In genomic region chr20:50992336-50992732, GRCh38 we compare ENCODE assay signal across 11 cellular contexts. TPM values are rescaled to one million over a fixed set of nuclear protein-coding genes. Genes with fewer than 3 reads are reported as not detected.
A peak's percentile ranks its signal among the peaks of the same experiment; 100 is the strongest.
DNase-seq lines count a peak whose midpoint lies in the region; ATAC-seq, FAIRE-seq and TF ChIP-seq lines count a peak whose summit lies in the region.
"Had no signal": no experiment of that assay in that cellular context is flagged by ENCODE, and none has a peak within 500 bp of the region (broad histone marks: within the 10 kb centered on the region; RNA-seq: fewer than 3 reads in every experiment).

No MANE protein-coding gene starts in this region.

- H2AFZ ChIP-seq in K562 (ENCODE audit: low read depth, low read length), result 0 out of 2 replicates have a peak overlapping the region, but pooled peaks have one; percentile 42

- CTCF ChIA-PET in K562 (lab: Yijun Ruan, JAX; ENCODE audit: low intra/inter-chr PET ratio), result interaction anchor here (0.6 to 0.8 kb wide), 4 partner anchors 18 to 632 kb away, joined by 3 read pairs; no protein-coding TSS in a partner anchor

- DNase-seq in K562 (ENCODE audit: extremely low read depth in 1 of 4, low spot score in 3 of 4) (no peak), type B pancreatic cell (ENCODE audit: extremely low spot score, unreplicated experiment) (no peak), GM10266 (ENCODE audit: extremely low spot score) (no peak), superior temporal gyrus (ENCODE audit: extremely low spot score) (no peak)
- DNase-seq: DMS79 treated with DMSO at 0.1 percent for 48 hours had no signal

- FAIRE-seq in K562 (lab: Jason Lieb, UNC), result no peak

- no peak for TF ChIP-seq POLR2A in K562 (conservative IDR thresholded peaks at IDR 0.05)

- no peaks in the 10 kb centered on the region for H3K79me2 ChIP-seq in K562 (ENCODE audit: control insufficient read depth, insufficient read depth, low read length)

- in situ Hi-C loops in K562 (cut with MboI), result loop anchor here (25.0 kb wide), 1 partner anchor 1095 kb away; no protein-coding TSS in a partner anchor

- peak overlapping the region; percentile 41; the same call in 1 of the 2 replicates for H3K4me2 ChIP-seq in K562 (ENCODE audit: insufficient read depth, low read length)

- H3K4me1 ChIP-seq in HUES48 (ENCODE audit: control insufficient read depth, insufficient read depth, low read length), result peaks cover 11% of the 10 kb centered on the region
- 0 out of 5 replicates have a peak, but pooled peaks cover 0 to 5% of the 10 kb centered on the region in 2 experiments for H3K4me1 ChIP-seq in K562 (replicated peaks in 1 of 2; ENCODE audit: control insufficient read depth in 2 of 2, insufficient read depth in 2 of 2, low read length in 2 of 2)

- H4K20me1 ChIP-seq in K562 (replicated peaks; ENCODE audit: control insufficient read depth, insufficient read depth, low read length), result no peaks in the 10 kb centered on the region; the same call in 1 of the 2 replicates

- no peak overlapping the region for H3K4me3 Mint-ChIP-seq in type B pancreatic cell
- H3K4me3 Mint-ChIP-seq: activated CD8-positive, alpha-beta memory T cell treated with anti-CD3 and anti-CD28 coated beads, Interleukin-2, amount 10 ng/mL, durations not matched to agents 7 days and 5 days had no signal

- H3K27ac Mint-ChIP-seq in type B pancreatic cell, result peak overlapping the region; percentile 88
- H3K27ac Mint-ChIP-seq: activated CD8-positive, alpha-beta memory T cell treated with anti-CD3 and anti-CD28 coated beads, Interleukin-2, amount 10 ng/mL, durations not matched to agents 7 days and 5 days had no signal

- peaks cover 3% of the 10 kb centered on the region for H3K27me3 Mint-ChIP-seq in type B pancreatic cell

- peak overlapping the region; percentile 19; the same call in 1 of the 2 replicates for H3K9ac ChIP-seq in HUES48 (ENCODE audit: low read depth, low read length)
- no peak overlapping the region for H3K9ac ChIP-seq in K562 (ENCODE audit: insufficient read depth in 1 of 2, low read depth in 2 of 2, low read length in 2 of 2)

- TF ChIP-seq EP300 in K562 (IDR thresholded peaks at IDR 0.05; ENCODE audit: low read length), result no peak

- POLR2A ChIA-PET in K562 (lab: Yijun Ruan, JAX), result interaction anchor here (0.6 to 2.0 kb wide), 4 partner anchors 11 to 320 kb away, joined by 3 to 4 read pairs (median 3); no protein-coding TSS in a partner anchor

- H3K9me3 ChIP-seq in HUES48 (ENCODE audit: control insufficient read depth, insufficient read depth, low read length) (no peaks in the 10 kb centered on the region; the same call in 1 of the 2 replicates), K562 (replicated peaks; ENCODE audit: control insufficient read depth, insufficient read depth, low read depth, low read length) (no peaks in the 10 kb centered on the region), iPS-18c (ENCODE audit: control insufficient read depth, insufficient read depth, low read length) (no peaks in the 10 kb centered on the region)
- H3K9me3 ChIP-seq: right atrium auricular region, testis had no signal

- no peaks in the 10 kb centered on the region for H3K36me3 Mint-ChIP-seq in type B pancreatic cell
- H3K36me3 Mint-ChIP-seq: activated CD8-positive, alpha-beta memory T cell treated with anti-CD3 and anti-CD28 coated beads, Interleukin-2, amount 10 ng/mL, durations not matched to agents 7 days and 5 days had no signal

- H3K4me3 ChIP-seq in HUES48 (ENCODE audit: low read depth, low read length) (peak overlapping the region; percentile 6; the same call in 1 of the 2 replicates), K562 (no peak overlapping the region), iPS-18c (ENCODE audit: insufficient read depth, low read depth, low read length) (peak overlapping the region; percentile 22)
- H3K4me3 ChIP-seq: right atrium auricular region, testis had no signal

- H3K27me3 ChIP-seq in HUES48 (ENCODE audit: control insufficient read depth, insufficient read depth, low read length) (no peaks in the 10 kb centered on the region), K562 (ENCODE audit: control insufficient read depth in 2 of 2, insufficient read depth in 2 of 2, low read length in 2 of 2) (peaks cover 12 to 35% of the 10 kb centered on the region in 2 experiments; a peak in 4 of 5 replicates)
- H3K27me3 ChIP-seq: right atrium auricular region, testis had no signal

- H3K27ac ChIP-seq in HUES48 (ENCODE audit: low read depth, low read length) (peak overlapping the region; percentile 91), K562 (ENCODE audit: extremely low read depth, low read depth, low read length) (no peak overlapping the region)
- H3K27ac ChIP-seq: right atrium auricular region, testis had no signal

- TF ChIP-seq CTCF in K562 (IDR thresholded peaks at IDR 0.05 in 2 of 3, conservative IDR thresholded peaks at IDR 0.05 in 1 of 3; ENCODE audit: insufficient read depth in 2 of 3, low read depth in 1 of 3, low read length in 3 of 3) (no peak), type B pancreatic cell (conservative IDR thresholded peaks at IDR 0.05) (no peak), GM10266 (IDR thresholded peaks at IDR 0.05; ENCODE audit: control insufficient read depth, insufficient read depth, low read depth, missing control alignments) (no peak)

- 40% methylated on average over 4 of the region's 4 CpGs for WGBS in K562 (ENCODE audit: insufficient coverage, low coverage, missing lambda C conversion rate)

- H3K36me3 ChIP-seq in HUES48 (ENCODE audit: control insufficient read depth, insufficient read depth, low read length) (no peaks in the 10 kb centered on the region), K562 (ENCODE audit: control insufficient read depth, insufficient read depth, low read length) (no peaks in the 10 kb centered on the region)
- H3K36me3 ChIP-seq: right atrium auricular region had no signal

- no peaks in the 10 kb centered on the region for H3K9me1 ChIP-seq in K562 (ENCODE audit: control insufficient read depth, insufficient read depth, low read length)

- BruUV-seq in K562 (replicated peaks; lab: Mats Ljungman, UMichigan), result no TSS peak

- ATAC-seq in K562, result no peak
- no peak for ATAC-seq in HG02852 (IDR thresholded peaks at IDR 0.05; ENCODE audit: unreplicated experiment)

- H3K4me1 Mint-ChIP-seq in type B pancreatic cell (ENCODE audit: unreplicated experiment), result peaks cover 19% of the 10 kb centered on the region

- intact Hi-C loops in K562 (cut with micrococcal nuclease), result loop anchor here (5.0 kb wide), 1 partner anchor 230 kb away; no protein-coding TSS in a partner anchor

- H3K9me3 Mint-ChIP-seq in type B pancreatic cell, result peaks cover 4% of the 10 kb centered on the region

- TF ChIP-seq RAD21 in K562 (CRISPR knock-in tag; conservative IDR thresholded peaks at IDR 0.05 in 1 of 2, IDR thresholded peaks at IDR 0.05 in 1 of 2), result no peak

RNA-seq across cellular contexts. Expression of gene KCNG1, which starts 30.6 kb away (rescaled TPM):
- 0.21 and 0.25 TPM in 2 replicates for total RNA-seq in K562 (2011; cell fraction: chromatin; rRNA removed; ENCODE audit: low replicate concordance)
- total RNA-seq in K562 (2011; cell fraction: nucleolus; rRNA removed), result not detected in 2 replicates
- total RNA-seq in K562 (2011; cell fraction: nucleoplasm; rRNA removed), result 0.44 and 0.69 TPM in 2 replicates
- total RNA-seq in K562 (2014; rRNA removed) (0.09 and 0.94 TPM in 2 replicates), K562 (2014; rRNA removed; fragmentation: Illumina TruSeq; extraction: Trizol) (0.26 and 0.33 TPM in 2 replicates), K562 (2015; rRNA removed; fragmentation: Illumina TruSeq; extraction: Trizol) (0.11 and 0.22 TPM in 2 replicates), K562 (2021) (0.76 and 1.5 TPM in 2 replicates), type B pancreatic cell (ENCODE audit: low replicate concordance) (78.8 and 238 TPM in 2 replicates)
- polyA plus RNA-seq in K562 (2011; rRNA removed) (not detected in 2 replicates), K562 (2014; fragmentation: Illumina TruSeq; extraction: Trizol) (0.12 and 0.29 TPM in 2 replicates), K562 (2014; fragmentation: Nextera tagmentation; extraction: Ambion mirVana) (under 1 TPM in 1 of 2 experiments, not detected in 1; 0.06 TPM), K562 (2014; rRNA removed) (1.5 TPM in 2 replicates)
- polyA plus RNA-seq in K562 (2011; cell fraction: cytosol; rRNA removed), result 0.03 and 0.12 TPM in 2 replicates
- polyA plus RNA-seq in K562 (2011; cell fraction: nucleus; rRNA removed), result 0.11 TPM in 1 of 2 replicates, not detected in the other
- polyA plus RNA-seq in K562 (2012), result 0.52 and 13.7 TPM in 2 replicates
- polyA minus RNA-seq in K562 (2011; rRNA and poly(A)+ RNA removed), result not detected in 2 replicates
- polyA minus RNA-seq in K562 (2011; cell fraction: cytosol; rRNA and poly(A)+ RNA removed), result not detected in 2 replicates
- not detected in 2 replicates for polyA minus RNA-seq in K562 (2011; cell fraction: nucleus; rRNA and poly(A)+ RNA removed)

RNA-seq across cellular contexts. Expression of gene MOCS3, which starts 33.7 kb away (rescaled TPM):
- total RNA-seq in K562 (2011; cell fraction: chromatin; rRNA removed; ENCODE audit: low replicate concordance), result 5.6 and 8.5 TPM in 2 replicates
- 13.2 and 15.8 TPM in 2 replicates for total RNA-seq in K562 (2011; cell fraction: nucleolus; rRNA removed)
- total RNA-seq in K562 (2011; cell fraction: nucleoplasm; rRNA removed), result 10.8 and 11.0 TPM in 2 replicates
- total RNA-seq in K562 (2014; rRNA removed) (5.1 and 6.5 TPM in 2 replicates), K562 (2014; rRNA removed; fragmentation: Illumina TruSeq; extraction: Trizol) (4.4 TPM in 2 replicates), K562 (2015; rRNA removed; fragmentation: Illumina TruSeq; extraction: Trizol) (4.6 and 4.7 TPM in 2 replicates), K562 (2021) (5.6 and 6.2 TPM in 2 replicates), type B pancreatic cell (ENCODE audit: low replicate concordance) (7.4 and 8.2 TPM in 2 replicates)
- polyA plus RNA-seq in K562 (2011; rRNA removed) (2.6 and 2.9 TPM in 2 replicates), K562 (2014; fragmentation: Illumina TruSeq; extraction: Trizol) (2.8 and 3.3 TPM in 2 replicates), K562 (2014; fragmentation: Nextera tagmentation; extraction: Ambion mirVana) (1 to 10 TPM in 1 of 2 experiments, under 1 TPM in 1; 0.70 to 1.0 TPM), K562 (2014; rRNA removed) (2.9 and 3.1 TPM in 2 replicates)
- polyA plus RNA-seq in K562 (2011; cell fraction: cytosol; rRNA removed), result 3.1 and 8.1 TPM in 2 replicates
- polyA plus RNA-seq in K562 (2011; cell fraction: nucleus; rRNA removed), result 1.6 and 2.1 TPM in 2 replicates
- 2.8 and 4.0 TPM in 2 replicates for polyA plus RNA-seq in K562 (2012)
- 5.1 and 6.5 TPM in 2 replicates for polyA minus RNA-seq in K562 (2011; rRNA and poly(A)+ RNA removed)
- 3.4 and 5.0 TPM in 2 replicates for polyA minus RNA-seq in K562 (2011; cell fraction: cytosol; rRNA and poly(A)+ RNA removed)
- 6.1 and 7.7 TPM in 2 replicates for polyA minus RNA-seq in K562 (2011; cell fraction: nucleus; rRNA and poly(A)+ RNA removed)

RNA-seq across cellular contexts. Expression of gene DPM1, which starts 34.0 kb away (rescaled TPM):
- 27.3 and 28.7 TPM in 2 replicates for total RNA-seq in K562 (2011; cell fraction: chromatin; rRNA removed; ENCODE audit: low replicate concordance)
- total RNA-seq in K562 (2011; cell fraction: nucleolus; rRNA removed), result 26.3 and 26.7 TPM in 2 replicates
- 21.8 and 29.6 TPM in 2 replicates for total RNA-seq in K562 (2011; cell fraction: nucleoplasm; rRNA removed)
- total RNA-seq in K562 (2014; rRNA removed), result 83.7 and 105 TPM in 2 replicates
- total RNA-seq in K562 (2014; rRNA removed; fragmentation: Illumina TruSeq; extraction: Trizol), result 163 and 167 TPM in 2 replicates
- total RNA-seq in K562 (2015; rRNA removed; fragmentation: Illumina TruSeq; extraction: Trizol), result 123 and 133 TPM in 2 replicates
- 75.2 and 81.4 TPM in 2 replicates for total RNA-seq in K562 (2021)
- polyA plus RNA-seq in K562 (2011; rRNA removed), result 70.3 and 109 TPM in 2 replicates
- 27.3 and 58.0 TPM in 2 replicates for polyA plus RNA-seq in K562 (2011; cell fraction: cytosol; rRNA removed)
- polyA plus RNA-seq in K562 (2011; cell fraction: nucleus; rRNA removed), result 23.6 and 46.5 TPM in 2 replicates
- polyA plus RNA-seq in K562 (2012), result 60.2 and 99.7 TPM in 2 replicates
- polyA plus RNA-seq in K562 (2014; fragmentation: Illumina TruSeq; extraction: Trizol), result 131 and 153 TPM in 2 replicates
- polyA plus RNA-seq in K562 (2014; fragmentation: Nextera tagmentation; extraction: Ambion mirVana), result 100 to 1,000 TPM; 185 to 190 TPM
- polyA plus RNA-seq in K562 (2014; rRNA removed), result 163 and 186 TPM in 2 replicates
- 43.3 and 44.4 TPM in 2 replicates for polyA minus RNA-seq in K562 (2011; rRNA and poly(A)+ RNA removed)
- polyA minus RNA-seq in K562 (2011; cell fraction: cytosol; rRNA and poly(A)+ RNA removed), result 27.7 and 46.1 TPM in 2 replicates
- polyA minus RNA-seq in K562 (2011; cell fraction: nucleus; rRNA and poly(A)+ RNA removed), result 19.8 and 20.9 TPM in 2 replicates
- total RNA-seq in type B pancreatic cell (ENCODE audit: low replicate concordance), result 36.2 and 40.8 TPM in 2 replicates

Comparison
In these comparisons a context has a peak if more than half of its experiments do, and no peak if none do; other contexts are left out.
1. RNA of gene KCNG1, which starts 30.6 kb away (total RNA-seq): 78.8 to 238 TPM in type B pancreatic cell; 0.09 to 1.5 TPM in K562; every median in the first group is over 10 times any median in the second.